27 cellular contexts compared by ENCODE assay signal in genomic region chrX:34063616-34064015, GRCh38.
"Had no signal": no experiment of that assay in that cellular context is flagged by ENCODE, and none has a peak within 500 bp of the region (broad histone marks: within the 10 kb centered on the region; RNA-seq: fewer than 3 reads in every experiment).

No MANE protein-coding gene starts in this region.

- H3K4me2 ChIP-seq: smooth muscle cell had no signal

- H3K4me1 ChIP-seq: left lung, lower lobe of right lung, parathyroid adenoma, psoas muscle, right atrium auricular region, right lobe of liver, tibial nerve, uterus had no signal

- H3K9ac ChIP-seq: parathyroid adenoma had no signal

- H3K27me3 Mint-ChIP-seq: naive thymus-derived CD4-positive, alpha-beta T cell; natural killer cell treated with Interleukin-12 subunit alpha and Interleukin-12 subunit beta and Interleukin-15 and Interleukin-18, amount 100 ng/mL, for 72 hours; stimulated activated memory B cell treated with anti-CD40 and anti-IgM and Interleukin-4, amounts not matched to agents 10 μg/mL and 1 μg/mL and 100 μg/mL, for 72 hours; stimulated activated naive CD8-positive, alpha-beta T cell treated with anti-CD3 and anti-CD28 coated beads, Interleukin-15, amount 100 ng/mL, for 72 hours; type B pancreatic cell had no signal

- H3K79me2 ChIP-seq: parathyroid adenoma had no signal

- FAIRE-seq: kidney had no signal

- H3K27me3 ChIP-seq: left lung, right atrium auricular region, right lobe of liver, tibial nerve, uterus had no signal

- DNase-seq: hypothalamus; immature natural killer cell; kidney; left colon; left lung; lower lobe of right lung; midbrain; mucosa of descending colon; naive thymus-derived CD4-positive, alpha-beta T cell; nucleus accumbens; psoas muscle; right lobe of liver; stimulated activated CD4-positive, alpha-beta T cell treated with anti-CD3 and anti-CD28 coated beads, Interleukin-1b, Interleukin-23, amount 100 ng/mL, for 48 hours; stimulated activated CD4-positive, alpha-beta T cell treated with anti-CD3 and anti-CD28 coated beads, Interleukin-2, amount 100 ng/mL, for 48 hours; stimulated activated CD4-positive, alpha-beta T cell treated with anti-CD3 and anti-CD28 coated beads, Interleukin-4, amount 100 ng/mL, for 4 hours; stimulated activated CD8-positive, alpha-beta memory T cell treated with anti-CD3 and anti-CD28 coated beads, Interleukin-4, amount 100 ng/mL, for 48 hours; stimulated activated naive CD4-positive, alpha-beta T cell treated with Interleukin-2 at 50 U/mL for 16 hours; stimulated activated naive CD8-positive, alpha-beta T cell treated with anti-CD3 and anti-CD28 coated beads, Interleukin-15, amount 100 ng/mL, for 72 hours; substantia nigra; uterus had no signal

- H3K4me3 ChIP-seq: left lung, lower lobe of right lung, mucosa of descending colon, psoas muscle, right atrium auricular region, right lobe of liver, smooth muscle cell, tibial nerve, uterus had no signal

- H3K36me3 ChIP-seq: left lung, lower lobe of right lung, right atrium auricular region, right lobe of liver, tibial nerve, uterus had no signal

- H3K4me1 Mint-ChIP-seq: immature natural killer cell; naive thymus-derived CD4-positive, alpha-beta T cell; stimulated activated memory B cell treated with anti-CD40 and anti-IgM and Interleukin-4, amounts not matched to agents 10 μg/mL and 1 μg/mL and 100 μg/mL, for 72 hours; stimulated activated naive CD8-positive, alpha-beta T cell treated with anti-CD3 and anti-CD28 coated beads, Interleukin-15, amount 100 ng/mL, for 72 hours had no signal

- H3K36me3 Mint-ChIP-seq: immature natural killer cell; naive thymus-derived CD4-positive, alpha-beta T cell; natural killer cell treated with Interleukin-12 subunit alpha and Interleukin-12 subunit beta and Interleukin-15 and Interleukin-18, amount 100 ng/mL, for 72 hours; stimulated activated memory B cell treated with anti-CD40 and anti-IgM and Interleukin-4, amounts not matched to agents 10 μg/mL and 1 μg/mL and 100 μg/mL, for 72 hours; type B pancreatic cell had no signal

- H3K27ac Mint-ChIP-seq: immature natural killer cell; naive thymus-derived CD4-positive, alpha-beta T cell; natural killer cell treated with Interleukin-12 subunit alpha and Interleukin-12 subunit beta and Interleukin-15 and Interleukin-18, amount 100 ng/mL, for 72 hours; stimulated activated memory B cell treated with anti-CD40 and anti-IgM and Interleukin-4, amounts not matched to agents 10 μg/mL and 1 μg/mL and 100 μg/mL, for 72 hours; stimulated activated naive CD8-positive, alpha-beta T cell treated with anti-CD3 and anti-CD28 coated beads, Interleukin-15, amount 100 ng/mL, for 72 hours; type B pancreatic cell had no signal

- H3K9me3 Mint-ChIP-seq: stimulated activated memory B cell treated with anti-CD40 and anti-IgM and Interleukin-4, amounts not matched to agents 10 μg/mL and 1 μg/mL and 100 μg/mL, for 72 hours; stimulated activated naive CD8-positive, alpha-beta T cell treated with anti-CD3 and anti-CD28 coated beads, Interleukin-15, amount 100 ng/mL, for 72 hours; type B pancreatic cell had no signal

- H2AFZ ChIP-seq: parathyroid adenoma had no signal

- H3K4me3 Mint-ChIP-seq: immature natural killer cell; naive thymus-derived CD4-positive, alpha-beta T cell; natural killer cell treated with Interleukin-12 subunit alpha and Interleukin-12 subunit beta and Interleukin-15 and Interleukin-18, amount 100 ng/mL, for 72 hours; stimulated activated memory B cell treated with anti-CD40 and anti-IgM and Interleukin-4, amounts not matched to agents 10 μg/mL and 1 μg/mL and 100 μg/mL, for 72 hours; stimulated activated naive CD8-positive, alpha-beta T cell treated with anti-CD3 and anti-CD28 coated beads, Interleukin-15, amount 100 ng/mL, for 72 hours; type B pancreatic cell had no signal

- H3K27ac ChIP-seq: left lung, lower lobe of right lung, parathyroid adenoma, psoas muscle, right atrium auricular region, right lobe of liver, tibial nerve, uterus had no signal

- H3K9me3 ChIP-seq: left lung, lower lobe of right lung, mucosa of descending colon, psoas muscle, right atrium auricular region, right lobe of liver, tibial nerve, uterus had no signal

- ATAC-seq: left colon; left lung; lower lobe of right lung; mucosa of descending colon; naive thymus-derived CD4-positive, alpha-beta T cell; natural killer cell treated with Interleukin-12 subunit alpha and Interleukin-12 subunit beta and Interleukin-15 and Interleukin-18, amount 100 ng/mL, for 72 hours; psoas muscle; right lobe of liver; stimulated activated memory B cell treated with anti-CD40 and anti-IgM and Interleukin-4, amounts not matched to agents 10 μg/mL and 1 μg/mL and 100 μg/mL, for 72 hours; stimulated activated naive CD8-positive, alpha-beta T cell treated with anti-CD3 and anti-CD28 coated beads, Interleukin-15, amount 100 ng/mL, for 72 hours had no signal
